In genomic region chr11:128576555-128576954, GRCh38 we compare ENCODE assay signal across 17 cellular contexts. TPM values are rescaled to one million over a fixed set of nuclear protein-coding genes. Genes with fewer than 3 reads are reported as not detected.
DNase-seq lines count a peak whose midpoint lies in the region; ATAC-seq and TF ChIP-seq lines count a peak whose summit lies in the region.
"Had no signal": no experiment of that assay in that cellular context is flagged by ENCODE, and none has a peak within 500 bp of the region (broad histone marks: within the 10 kb centered on the region; RNA-seq: fewer than 3 reads in every experiment).

No MANE protein-coding gene starts in this region.

- peak overlapping the region; percentile 35 for H3K27ac Mint-ChIP-seq in activated naive CD8-positive, alpha-beta T cell
- H3K27ac Mint-ChIP-seq in activated naive CD8-positive, alpha-beta T cell treated with anti-CD3 and anti-CD28 coated beads, Interleukin-2, amount 50 U/mL, for 24 hours: no peak overlapping the region
- peak overlapping the region; percentile 32 to 86 (median 75) for H3K27ac Mint-ChIP-seq in nephron
- H3K27ac Mint-ChIP-seq: endodermal cell, HFFc6 had no signal

- no peaks in the 10 kb centered on the region for H3K36me3 ChIP-seq in body of pancreas (replicated peaks in 1 of 2; ENCODE audit: insufficient read depth in 1 of 2, low read depth in 2 of 2)
- no peaks in the 10 kb centered on the region for H3K36me3 ChIP-seq in upper lobe of right lung
- H3K36me3 ChIP-seq in tibial artery: no peaks in the 10 kb centered on the region

- TF ChIP-seq POLR2A in body of pancreas (IDR thresholded peaks at IDR 0.05): no peak

- no peak for ATAC-seq in activated naive CD8-positive, alpha-beta T cell treated with anti-CD3 and anti-CD28 coated beads, Interleukin-2, amount 50 U/mL, for 24 hours
- ATAC-seq in body of pancreas: no peak
- peak; percentile 29 for ATAC-seq in upper lobe of right lung

- H3K4me1 Mint-ChIP-seq in activated naive CD8-positive, alpha-beta T cell (ENCODE audit: low read depth): peaks cover 69% of the 10 kb centered on the region
- H3K4me1 Mint-ChIP-seq in activated naive CD8-positive, alpha-beta T cell treated with anti-CD3 and anti-CD28 coated beads, Interleukin-2, amount 50 U/mL, for 24 hours: peaks cover 65% of the 10 kb centered on the region
- peaks cover 53% of the 10 kb centered on the region for H3K4me1 Mint-ChIP-seq in nephron

- intact Hi-C loops in body of pancreas (cut with DNase I) (no loop called here), upper lobe of right lung (cut with DNase I) (no loop called here), tibial artery (cut with DNase I; ENCODE audit: low total_unique reads) (no loop called here)

- H3K27ac ChIP-seq in body of pancreas (peak overlapping the region in 3 of 4 donors; percentile 39 to 71 (median 65)), upper lobe of right lung (peak overlapping the region; percentile 44), tibial artery (no peak overlapping the region)

- no peak overlapping the region for H3K4me3 Mint-ChIP-seq in activated naive CD8-positive, alpha-beta T cell
- H3K4me3 Mint-ChIP-seq in activated naive CD8-positive, alpha-beta T cell treated with anti-CD3 and anti-CD28 coated beads, Interleukin-2, amount 50 U/mL, for 24 hours: no peak overlapping the region
- peak overlapping the region; percentile 26 to 33 (median 30) for H3K4me3 Mint-ChIP-seq in nephron
- H3K4me3 Mint-ChIP-seq: endodermal cell, HFFc6 had no signal

- no peaks in the 10 kb centered on the region for H3K27me3 Mint-ChIP-seq in activated naive CD8-positive, alpha-beta T cell
- no peaks in the 10 kb centered on the region for H3K27me3 Mint-ChIP-seq in activated naive CD8-positive, alpha-beta T cell treated with anti-CD3 and anti-CD28 coated beads, Interleukin-2, amount 50 U/mL, for 24 hours
- peaks cover 11% of the 10 kb centered on the region for H3K27me3 Mint-ChIP-seq in nephron (ENCODE audit: low read depth)

- no peak for TF ChIP-seq CTCF in body of pancreas (IDR thresholded peaks at IDR 0.05)
- no peak for TF ChIP-seq CTCF in nephron (IDR thresholded peaks at IDR 0.05; ENCODE audit: unreplicated experiment in 3 of 3)
- no peak for TF ChIP-seq CTCF in upper lobe of right lung (IDR thresholded peaks at IDR 0.05)
- TF ChIP-seq CTCF in tibial artery (IDR thresholded peaks at IDR 0.05): no peak

- no peak for DNase-seq in activated naive CD8-positive, alpha-beta T cell treated with anti-CD3 and anti-CD28 coated beads, Interleukin-2, amount 50 U/mL, for 24 hours
- DNase-seq in body of pancreas (no peak), upper lobe of right lung (no peak), tibial artery (no peak), H4 (ENCODE audit: low spot score) (no peak), activated gamma-delta T cell (lab: John Stamatoyannopoulos, UW) (no peak)
- DNase-seq: activated CD4-positive, alpha-beta T cell treated with anti-CD3 and anti-CD28 coated beads for 1 hour; anterior cingulate cortex; endodermal cell; HFFc6; hypothalamus; NCI-H526 treated with DMSO at 0.1 percent for 48 hours; stimulated activated CD4-positive, alpha-beta T cell treated with anti-CD3 and anti-CD28 coated beads, Interleukin-4, amount 100 ng/mL, for 4 hours had no signal

- H3K4me3 ChIP-seq in body of pancreas: no peak overlapping the region
- no peak overlapping the region for H3K4me3 ChIP-seq in upper lobe of right lung
- no peak overlapping the region for H3K4me3 ChIP-seq in tibial artery
- H3K4me3 ChIP-seq: GM12878 had no signal

- H3K4me1 ChIP-seq in body of pancreas (peaks cover 17% of the 10 kb centered on the region), upper lobe of right lung (peaks cover 37% of the 10 kb centered on the region), tibial artery (peaks cover 0 to 14% (median 8%) of the 10 kb centered on the region in 4 donors)
- H3K4me1 ChIP-seq: parathyroid adenoma had no signal

- no peaks in the 10 kb centered on the region for H3K9me3 ChIP-seq in body of pancreas
- H3K9me3 ChIP-seq in upper lobe of right lung: no peaks in the 10 kb centered on the region
- no peaks in the 10 kb centered on the region for H3K9me3 ChIP-seq in tibial artery

- H3K36me3 Mint-ChIP-seq in activated naive CD8-positive, alpha-beta T cell: no peaks in the 10 kb centered on the region
- H3K36me3 Mint-ChIP-seq in activated naive CD8-positive, alpha-beta T cell treated with anti-CD3 and anti-CD28 coated beads, Interleukin-2, amount 50 U/mL, for 24 hours (ENCODE audit: low read depth): no peaks in the 10 kb centered on the region
- peaks cover 23% of the 10 kb centered on the region for H3K36me3 Mint-ChIP-seq in nephron (ENCODE audit: low read depth)

- H3K9me3 Mint-ChIP-seq in activated naive CD8-positive, alpha-beta T cell (ENCODE audit: low read depth): peaks cover 4% of the 10 kb centered on the region
- H3K9me3 Mint-ChIP-seq in activated naive CD8-positive, alpha-beta T cell treated with anti-CD3 and anti-CD28 coated beads, Interleukin-2, amount 50 U/mL, for 24 hours: no peaks in the 10 kb centered on the region
- H3K9me3 Mint-ChIP-seq in nephron: peaks cover 4% of the 10 kb centered on the region
- H3K9me3 Mint-ChIP-seq: HFFc6 had no signal

- WGBS in body of pancreas, 2 donors: 36 to 48% methylated on average over 8 of the region's 8 CpGs

- H3K27me3 ChIP-seq in body of pancreas (no peaks in the 10 kb centered on the region), upper lobe of right lung (no peaks in the 10 kb centered on the region), tibial artery (peaks cover 0 to 5% of the 10 kb centered on the region in 2 donors)

RNA-seq across cellular contexts. Expression of gene ETS1, which starts 10.8 kb away (rescaled TPM):
- total RNA-seq in body of pancreas: 10 to 100 TPM; 20.0 to 22.7 TPM
- total RNA-seq in upper lobe of right lung: 121 TPM
- total RNA-seq in H4 (2014; rRNA removed; shearing (Covaris generic)): 23.2 and 27.7 TPM in 2 replicates

Comparison
In these comparisons a context has a peak if more than half of its experiments do, and no peak if none do; other contexts are left out.
1. H3K4me3 Mint-ChIP-seq: peak in nephron (3 of 3); none in activated naive CD8-positive, alpha-beta T cell (single experiment) and activated naive CD8-positive, alpha-beta T cell treated with anti-CD3 and anti-CD28 coated beads, Interleukin-2, amount 50 U/mL, for 24 hours (single experiment).
2. H3K27ac ChIP-seq: peak in body of pancreas (3 of 4) and upper lobe of right lung (single experiment); none in tibial artery (0 of 2).